19 cellular contexts compared by ENCODE assay signal in the genomic region with DNA sequence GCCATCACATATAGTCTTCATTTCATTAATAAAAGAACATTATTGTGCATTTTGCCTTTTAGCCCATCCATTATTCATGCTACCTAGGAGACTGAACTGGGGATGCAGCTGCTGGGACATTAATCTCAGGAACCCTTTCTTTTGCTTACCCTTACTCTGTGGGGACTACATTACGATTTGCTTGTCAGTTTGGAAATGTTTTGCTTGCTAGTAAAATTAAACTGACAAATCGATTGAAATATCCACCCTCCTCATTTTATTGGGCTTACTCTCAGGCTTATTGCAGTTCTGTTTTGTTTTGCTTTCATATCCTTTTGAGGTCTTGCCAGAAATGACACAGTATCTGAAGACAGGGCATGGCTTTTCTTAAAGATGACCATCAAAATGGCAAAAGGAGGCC.
"Had no signal": no experiment of that assay in that cellular context is flagged by ENCODE, and none has a peak within 500 bp of the region (broad histone marks: within the 10 kb centered on the region; RNA-seq: fewer than 3 reads in every experiment).

No MANE protein-coding gene starts in this region.

- DNase-seq: cortex of kidney; effector memory CD8-positive, alpha-beta T cell; mucosa of descending colon; naive thymus-derived CD4-positive, alpha-beta T cell; nephron progenitor cell; nucleus accumbens; right cardiac atrium; small intestine; stimulated activated CD4-positive, alpha-beta T cell treated with anti-CD3 and anti-CD28 coated beads, Interleukin-12 subunit alpha, Interleukin-12 subunit beta, amount 100 ng/mL, for 4 hours; stimulated activated CD4-positive, alpha-beta T cell treated with anti-CD3 and anti-CD28 coated beads, Interleukin-1b, Interleukin-23, amount 100 ng/mL, for 48 hours; stimulated activated CD4-positive, alpha-beta T cell treated with anti-CD3 and anti-CD28 coated beads, Interleukin-4, amount 100 ng/mL, for 1 hour; stimulated activated CD8-positive, alpha-beta memory T cell treated with anti-CD3 and anti-CD28 coated beads, Interleukin-4, amount 100 ng/mL, for 48 hours; stimulated activated naive CD4-positive, alpha-beta T cell; stimulated activated naive CD8-positive, alpha-beta T cell treated with anti-CD3 and anti-CD28 coated beads, Interleukin-15, amount 100 ng/mL, for 72 hours; thyroid gland; trophoblast cell had no signal

- H3K27me3 ChIP-seq: thyroid gland, vagina had no signal

- H3K9me3 ChIP-seq: mucosa of descending colon, prostate gland, thyroid gland, vagina had no signal

- ATAC-seq: effector memory CD8-positive, alpha-beta T cell; mucosa of descending colon; naive thymus-derived CD4-positive, alpha-beta T cell; right cardiac atrium; stimulated activated naive CD8-positive, alpha-beta T cell treated with anti-CD3 and anti-CD28 coated beads, Interleukin-15, amount 100 ng/mL, for 72 hours had no signal

- H3K27ac ChIP-seq: prostate gland, thyroid gland, vagina had no signal

- H3K36me3 ChIP-seq: prostate gland, thyroid gland, vagina had no signal

- H3K4me1 ChIP-seq: thyroid gland had no signal

- H3K4me3 ChIP-seq: lung, mucosa of descending colon, prostate gland, thyroid gland, vagina had no signal
